ENCODE assay signal across 24 cellular contexts in genomic region chr9:115335441-115335840, GRCh38.
"Had no signal": no experiment of that assay in that cellular context is flagged by ENCODE, and none has a peak within 500 bp of the region (broad histone marks: within the 10 kb centered on the region; RNA-seq: fewer than 3 reads in every experiment).

No MANE protein-coding gene starts in this region.

- H3K9me3 Mint-ChIP-seq: stimulated activated effector memory CD8-positive, alpha-beta T cell treated with anti-CD3 and anti-CD28 coated beads, Interleukin-12 subunit alpha, Interleukin-12 subunit beta, amount 100 ng/mL, for 72 hours; stimulated activated memory B cell treated with anti-CD40 and anti-IgM and Interleukin-4, amounts not matched to agents 10 μg/mL and 1 μg/mL and 100 μg/mL, for 72 hours; stimulated activated naive CD8-positive, alpha-beta T cell treated with anti-CD3 and anti-CD28 coated beads, Interleukin-15, Interleukin-2, amounts not matched to agents 100 ng/mL and 50 ng/mL, for 24 hours had no signal

- H3K4me1 Mint-ChIP-seq: stimulated activated effector memory CD8-positive, alpha-beta T cell treated with anti-CD3 and anti-CD28 coated beads, Interleukin-12 subunit alpha, Interleukin-12 subunit beta, amount 100 ng/mL, for 72 hours; stimulated activated memory B cell treated with anti-CD40 and anti-IgM and Interleukin-4, amounts not matched to agents 10 μg/mL and 1 μg/mL and 100 μg/mL, for 72 hours; stimulated activated naive B cell treated with anti-CD40 and anti-IgM and Interleukin-4, amounts not matched to agents 10 μg/mL and 1 μg/mL and 100 μg/mL, for 72 hours; stimulated activated naive CD8-positive, alpha-beta T cell treated with anti-CD3 and anti-CD28 coated beads, Interleukin-15, amount 100 ng/mL, for 72 hours had no signal

- H3K27me3 Mint-ChIP-seq: stimulated activated naive CD8-positive, alpha-beta T cell treated with anti-CD3 and anti-CD28 coated beads, Interleukin-15, Interleukin-2, amounts not matched to agents 100 ng/mL and 50 ng/mL, for 24 hours had no signal

- ATAC-seq: stimulated activated effector memory CD8-positive, alpha-beta T cell treated with anti-CD3 and anti-CD28 coated beads, Interleukin-12 subunit alpha, Interleukin-12 subunit beta, amount 100 ng/mL, for 72 hours; stimulated activated memory B cell treated with anti-CD40 and anti-IgM and Interleukin-4, amounts not matched to agents 10 μg/mL and 1 μg/mL and 100 μg/mL, for 72 hours; stimulated activated naive B cell treated with anti-CD40 and anti-IgM and Interleukin-4, amounts not matched to agents 10 μg/mL and 1 μg/mL and 100 μg/mL, for 72 hours; stimulated activated naive CD8-positive, alpha-beta T cell treated with anti-CD3 and anti-CD28 coated beads, Interleukin-15, amount 100 ng/mL, for 72 hours; stimulated activated naive CD8-positive, alpha-beta T cell treated with anti-CD3 and anti-CD28 coated beads, Interleukin-15, Interleukin-2, amounts not matched to agents 100 U/mL and 50 U/mL, for 24 hours; upper lobe of right lung had no signal

- H3K4me3 Mint-ChIP-seq: stimulated activated effector memory CD8-positive, alpha-beta T cell treated with anti-CD3 and anti-CD28 coated beads, Interleukin-12 subunit alpha, Interleukin-12 subunit beta, amount 100 ng/mL, for 72 hours; stimulated activated memory B cell treated with anti-CD40 and anti-IgM and Interleukin-4, amounts not matched to agents 10 μg/mL and 1 μg/mL and 100 μg/mL, for 72 hours; stimulated activated naive B cell treated with anti-CD40 and anti-IgM and Interleukin-4, amounts not matched to agents 10 μg/mL and 1 μg/mL and 100 μg/mL, for 72 hours; stimulated activated naive CD8-positive, alpha-beta T cell treated with anti-CD3 and anti-CD28 coated beads, Interleukin-15, amount 100 ng/mL, for 72 hours; stimulated activated naive CD8-positive, alpha-beta T cell treated with anti-CD3 and anti-CD28 coated beads, Interleukin-15, Interleukin-2, amounts not matched to agents 100 ng/mL and 50 ng/mL, for 24 hours; type B pancreatic cell had no signal

- DNase-seq: stimulated activated CD4-positive, alpha-beta T cell treated with anti-CD3 and anti-CD28 coated beads, Interleukin-2, amount 100 ng/mL, for 48 hours; stimulated activated CD4-positive, alpha-beta T cell treated with anti-CD3 and anti-CD28 coated beads, Interleukin-4, amount 100 ng/mL, for 1 hour; stimulated activated CD4-positive, alpha-beta T cell treated with anti-CD3 and anti-CD28 coated beads, Interleukin-4, amount 100 ng/mL, for 24 hours; stimulated activated CD4-positive, alpha-beta T cell treated with anti-CD3 and anti-CD28 coated beads, Interleukin-4, amount 100 ng/mL, for 4 hours; stimulated activated CD8-positive, alpha-beta memory T cell treated with anti-CD3 and anti-CD28 coated beads, Interleukin-4, amount 100 ng/mL, for 48 hours; stimulated activated naive B cell treated with anti-CD40 and anti-IgM and Interleukin-4, amounts not matched to agents 10 μg/mL and 1 μg/mL and 100 μg/mL, for 72 hours; stimulated activated naive CD4-positive, alpha-beta T cell; stimulated activated naive CD4-positive, alpha-beta T cell treated with Interleukin-2 at 50 U/mL for 16 hours; stimulated activated naive CD8-positive, alpha-beta T cell treated with anti-CD3 and anti-CD28 coated beads, Interleukin-15, amount 100 ng/mL, for 72 hours; stimulated activated naive CD8-positive, alpha-beta T cell treated with anti-CD3 and anti-CD28 coated beads, Interleukin-15, Interleukin-2, amounts not matched to agents 100 U/mL and 50 U/mL, for 24 hours; stomach; substantia nigra; testis; thyroid gland; tibial artery; transverse colon; trophoblast cell; upper lobe of left lung; upper lobe of right lung; uterus had no signal

- H3K27ac Mint-ChIP-seq: stimulated activated effector memory CD8-positive, alpha-beta T cell treated with anti-CD3 and anti-CD28 coated beads, Interleukin-12 subunit alpha, Interleukin-12 subunit beta, amount 100 ng/mL, for 72 hours; stimulated activated memory B cell treated with anti-CD40 and anti-IgM and Interleukin-4, amounts not matched to agents 10 μg/mL and 1 μg/mL and 100 μg/mL, for 72 hours; stimulated activated naive B cell treated with anti-CD40 and anti-IgM and Interleukin-4, amounts not matched to agents 10 μg/mL and 1 μg/mL and 100 μg/mL, for 72 hours; stimulated activated naive CD8-positive, alpha-beta T cell treated with anti-CD3 and anti-CD28 coated beads, Interleukin-15, amount 100 ng/mL, for 72 hours; stimulated activated naive CD8-positive, alpha-beta T cell treated with anti-CD3 and anti-CD28 coated beads, Interleukin-15, Interleukin-2, amounts not matched to agents 100 ng/mL and 50 ng/mL, for 24 hours; type B pancreatic cell had no signal

- H3K36me3 Mint-ChIP-seq: stimulated activated effector memory CD8-positive, alpha-beta T cell treated with anti-CD3 and anti-CD28 coated beads, Interleukin-12 subunit alpha, Interleukin-12 subunit beta, amount 100 ng/mL, for 72 hours; stimulated activated memory B cell treated with anti-CD40 and anti-IgM and Interleukin-4, amounts not matched to agents 10 μg/mL and 1 μg/mL and 100 μg/mL, for 72 hours; stimulated activated naive B cell treated with anti-CD40 and anti-IgM and Interleukin-4, amounts not matched to agents 10 μg/mL and 1 μg/mL and 100 μg/mL, for 72 hours; type B pancreatic cell had no signal
